In the genomic region with DNA sequence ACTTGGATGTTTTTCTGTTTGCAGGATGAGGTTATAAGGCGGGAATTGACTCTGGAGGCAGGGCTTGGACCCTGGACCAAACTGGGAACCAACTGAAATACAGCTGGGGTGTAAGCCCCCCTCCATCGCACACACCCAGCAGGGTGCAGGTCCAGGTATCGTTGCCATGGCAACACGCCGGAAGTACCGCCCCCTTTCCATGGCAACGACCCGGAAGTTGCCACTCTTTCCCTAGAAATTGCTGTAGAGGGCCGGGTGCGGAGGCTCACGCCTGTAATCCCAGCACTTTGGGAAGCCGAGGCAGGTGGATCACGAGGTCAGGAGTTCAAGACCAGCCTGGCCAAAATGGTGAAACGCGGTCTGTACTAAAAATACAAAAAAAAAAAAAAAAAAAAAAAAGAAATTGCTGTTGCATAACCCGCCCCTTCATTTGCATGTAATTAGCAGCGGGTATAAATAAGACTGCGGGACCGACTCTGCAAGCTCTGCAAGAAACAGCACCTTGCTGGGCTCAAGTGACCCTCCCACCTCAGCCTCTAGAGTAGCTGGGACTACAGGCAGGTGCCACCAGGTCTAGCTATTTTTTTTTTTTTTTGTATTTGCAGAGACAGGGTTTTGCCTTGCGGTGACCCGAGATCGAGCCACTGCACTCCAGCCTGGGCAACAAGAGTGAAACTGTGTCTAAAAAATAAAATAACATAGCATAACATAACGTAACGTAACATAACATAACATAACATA, we compare ENCODE assay signal across 18 cellular contexts.
DNase-seq lines count a peak whose midpoint lies in the region; ATAC-seq and TF ChIP-seq lines count a peak whose summit lies in the region.
"Had no signal": no experiment of that assay in that cellular context is flagged by ENCODE, and none has a peak within 500 bp of the region (broad histone marks: within the 10 kb centered on the region; RNA-seq: fewer than 3 reads in every experiment).

No MANE protein-coding gene starts in this region.

- no peaks in the 10 kb centered on the region for H3K36me3 ChIP-seq in trophoblast cell (ENCODE audit: control insufficient read depth in 1 of 2, insufficient read depth in 2 of 2, low read length in 2 of 2)
- no peaks in the 10 kb centered on the region for H3K36me3 ChIP-seq in CD8-positive, alpha-beta T cell (ENCODE audit: insufficient read depth, low read length)
- H3K36me3 ChIP-seq: HAP-1, left ventricle myocardium inferior, uterus had no signal

- no peak overlapping the region for H3K14ac ChIP-seq in trophoblast cell (ENCODE audit: low read length)

- H3K4me1 ChIP-seq in trophoblast cell (ENCODE audit: control insufficient read depth in 1 of 2, insufficient read depth in 2 of 2, low read length in 2 of 2): no peaks in the 10 kb centered on the region
- no peaks in the 10 kb centered on the region for H3K4me1 ChIP-seq in CD8-positive, alpha-beta T cell (ENCODE audit: insufficient read depth, low read length)
- H3K4me1 ChIP-seq: HAP-1, left ventricle myocardium inferior, uterus had no signal

- H2AK5ac ChIP-seq in trophoblast cell (ENCODE audit: low read length): no peak overlapping the region

- H3K27ac Mint-ChIP-seq in activated CD4-positive, alpha-beta T cell treated with anti-CD3 and anti-CD28 coated beads for 36 hours: no peak overlapping the region
- no peak overlapping the region for H3K27ac Mint-ChIP-seq in activated CD4-positive, alpha-beta T cell treated with anti-CD3 and anti-CD28 coated beads, Interleukin-2, amount 10 ng/mL, durations not matched to agents 24 days and 14 days
- H3K27ac Mint-ChIP-seq in activated T-helper 17 cell treated with anti-CD3 and anti-CD28 coated beads, Interleukin-2, amount 50 U/mL, for 72 hours: no peak overlapping the region
- no peak overlapping the region for H3K27ac Mint-ChIP-seq in CD8-positive, alpha-beta T cell
- H3K27ac Mint-ChIP-seq: activated CD8-positive, alpha-beta memory T cell treated with anti-CD3 and anti-CD28 coated beads, Interleukin-2, amount 10 ng/mL, durations not matched to agents 7 days and 5 days had no signal

- no peak overlapping the region for H3K4me3 Mint-ChIP-seq in activated CD4-positive, alpha-beta T cell treated with anti-CD3 and anti-CD28 coated beads for 36 hours
- no peak overlapping the region for H3K4me3 Mint-ChIP-seq in activated CD4-positive, alpha-beta T cell treated with anti-CD3 and anti-CD28 coated beads, Interleukin-2, amount 10 ng/mL, durations not matched to agents 24 days and 14 days
- H3K4me3 Mint-ChIP-seq in activated T-helper 17 cell treated with anti-CD3 and anti-CD28 coated beads, Interleukin-2, amount 50 U/mL, for 72 hours: no peak overlapping the region
- H3K4me3 Mint-ChIP-seq in CD8-positive, alpha-beta T cell: no peak overlapping the region
- H3K4me3 Mint-ChIP-seq: activated CD8-positive, alpha-beta memory T cell treated with anti-CD3 and anti-CD28 coated beads, Interleukin-2, amount 10 ng/mL, durations not matched to agents 7 days and 5 days had no signal

- no peak overlapping the region for H3K4me3 ChIP-seq in trophoblast cell (ENCODE audit: low read depth, low read length)
- no peak overlapping the region for H3K4me3 ChIP-seq in CD8-positive, alpha-beta T cell (ENCODE audit: low read depth, low read length)
- H3K4me3 ChIP-seq: HAP-1, left ventricle myocardium inferior, uterus had no signal

- H3K79me2 ChIP-seq in trophoblast cell (ENCODE audit: control insufficient read depth, insufficient read depth, low read length, poor library complexity): no peaks in the 10 kb centered on the region

- no peak overlapping the region for H3K4ac ChIP-seq in trophoblast cell (ENCODE audit: low read depth, low read length)

- H3K27me3 Mint-ChIP-seq in activated CD4-positive, alpha-beta T cell treated with anti-CD3 and anti-CD28 coated beads for 36 hours: peaks cover 4% of the 10 kb centered on the region
- peaks cover 4% of the 10 kb centered on the region for H3K27me3 Mint-ChIP-seq in activated CD4-positive, alpha-beta T cell treated with anti-CD3 and anti-CD28 coated beads, Interleukin-2, amount 10 ng/mL, durations not matched to agents 24 days and 14 days
- peaks cover 6% of the 10 kb centered on the region for H3K27me3 Mint-ChIP-seq in activated T-helper 17 cell treated with anti-CD3 and anti-CD28 coated beads, Interleukin-2, amount 50 U/mL, for 72 hours
- no peaks in the 10 kb centered on the region for H3K27me3 Mint-ChIP-seq in CD8-positive, alpha-beta T cell (ENCODE audit: low read depth)
- H3K27me3 Mint-ChIP-seq: activated CD8-positive, alpha-beta memory T cell treated with anti-CD3 and anti-CD28 coated beads, Interleukin-2, amount 10 ng/mL, durations not matched to agents 7 days and 5 days had no signal

- H2BK5ac ChIP-seq in trophoblast cell (ENCODE audit: low read depth, low read length, poor library complexity): no peak overlapping the region

- H4K91ac ChIP-seq in trophoblast cell (ENCODE audit: low read depth, low read length): no peak overlapping the region

- no CpG with 5 or more reads among the region's 24 CpGs for WGBS in trophoblast cell (ENCODE audit: extremely low coverage, insufficient coverage, insufficient read length)

- H2BK120ac ChIP-seq in trophoblast cell (ENCODE audit: insufficient read depth, low read length, poor library complexity): no peak overlapping the region

- no peak overlapping the region for H4K8ac ChIP-seq in trophoblast cell (ENCODE audit: low read depth, low read length)

- H2AFZ ChIP-seq in trophoblast cell (ENCODE audit: insufficient read depth, low read length, poor library complexity): no peak overlapping the region

- no peaks in the 10 kb centered on the region for H3K27me3 ChIP-seq in trophoblast cell (ENCODE audit: insufficient read depth, low read length)
- H3K27me3 ChIP-seq in CD8-positive, alpha-beta T cell (ENCODE audit: insufficient read depth, low read length): no peaks in the 10 kb centered on the region
- H3K27me3 ChIP-seq: uterus had no signal

- H3K18ac ChIP-seq in trophoblast cell (ENCODE audit: low read length): no peak overlapping the region

- H3K4me1 Mint-ChIP-seq in activated CD4-positive, alpha-beta T cell treated with anti-CD3 and anti-CD28 coated beads for 36 hours: peaks cover 5% of the 10 kb centered on the region
- H3K4me1 Mint-ChIP-seq in activated CD4-positive, alpha-beta T cell treated with anti-CD3 and anti-CD28 coated beads, Interleukin-2, amount 10 ng/mL, durations not matched to agents 24 days and 14 days: peaks cover 6% of the 10 kb centered on the region
- no peaks in the 10 kb centered on the region for H3K4me1 Mint-ChIP-seq in activated T-helper 17 cell treated with anti-CD3 and anti-CD28 coated beads, Interleukin-2, amount 50 U/mL, for 72 hours
- H3K4me1 Mint-ChIP-seq in CD8-positive, alpha-beta T cell (ENCODE audit: low read depth): peaks cover 7% of the 10 kb centered on the region
- H3K4me1 Mint-ChIP-seq: activated CD8-positive, alpha-beta memory T cell treated with anti-CD3 and anti-CD28 coated beads, Interleukin-2, amount 10 ng/mL, durations not matched to agents 7 days and 5 days had no signal

- CTCF ChIA-PET in activated CD4-positive, alpha-beta T cell treated with anti-CD3 and anti-CD28 coated beads for 36 hours (lab: Charles Lee): no interaction called here
- CTCF ChIA-PET in CD8-positive, alpha-beta T cell (lab: Charles Lee): no interaction called here

- H3K27ac ChIP-seq in trophoblast cell (ENCODE audit: low read depth, low read length): no peak overlapping the region
- no peak overlapping the region for H3K27ac ChIP-seq in CD8-positive, alpha-beta T cell (ENCODE audit: low read depth, low read length)
- H3K27ac ChIP-seq: left ventricle myocardium inferior, uterus had no signal

- H3K23ac ChIP-seq in trophoblast cell (ENCODE audit: low read length): no peak overlapping the region

- no peak overlapping the region for H4K12ac ChIP-seq in trophoblast cell (ENCODE audit: low read depth, low read length)

- intact Hi-C loops in activated CD4-positive, alpha-beta T cell treated with anti-CD3 and anti-CD28 coated beads for 36 hours (cut with DNase I, micrococcal nuclease): no loop called here
- intact Hi-C loops in activated CD4-positive, alpha-beta T cell treated with anti-CD3 and anti-CD28 coated beads, Interleukin-2, amount 10 ng/mL, durations not matched to agents 24 days and 14 days (cut with micrococcal nuclease): loop anchor here (5.0 to 10.0 kb wide), 4 partner anchors 61 to 506 kb away; no protein-coding TSS in a partner anchor
- intact Hi-C loops in CD8-positive, alpha-beta T cell (cut with DNase I, micrococcal nuclease): no loop called here

- peaks cover 2% of the 10 kb centered on the region for H3K36me3 Mint-ChIP-seq in activated CD4-positive, alpha-beta T cell treated with anti-CD3 and anti-CD28 coated beads for 36 hours (ENCODE audit: low read depth)
- H3K36me3 Mint-ChIP-seq in activated CD4-positive, alpha-beta T cell treated with anti-CD3 and anti-CD28 coated beads, Interleukin-2, amount 10 ng/mL, durations not matched to agents 24 days and 14 days (ENCODE audit: low read depth): no peaks in the 10 kb centered on the region
- peaks cover 4% of the 10 kb centered on the region for H3K36me3 Mint-ChIP-seq in activated T-helper 17 cell treated with anti-CD3 and anti-CD28 coated beads, Interleukin-2, amount 50 U/mL, for 72 hours (ENCODE audit: low read depth)
- H3K36me3 Mint-ChIP-seq in CD8-positive, alpha-beta T cell: no peaks in the 10 kb centered on the region
- H3K36me3 Mint-ChIP-seq: activated CD8-positive, alpha-beta memory T cell treated with anti-CD3 and anti-CD28 coated beads, Interleukin-2, amount 10 ng/mL, durations not matched to agents 7 days and 5 days had no signal

- H3K4me2 ChIP-seq in trophoblast cell (ENCODE audit: low read length): peak overlapping the region; percentile 18

- no peak overlapping the region for H3K9ac ChIP-seq in trophoblast cell (ENCODE audit: low read length)

- no peak for ATAC-seq in activated CD4-positive, alpha-beta T cell treated with anti-CD3 and anti-CD28 coated beads for 36 hours
- ATAC-seq in HG03354 (IDR thresholded peaks at IDR 0.05; ENCODE audit: poor library complexity, severe bottlenecking, unreplicated experiment) (peak; percentile 65), HG02981 (IDR thresholded peaks at IDR 0.05; ENCODE audit: unreplicated experiment) (no peak), GM19455 (IDR thresholded peaks at IDR 0.05; ENCODE audit: unreplicated experiment) (no peak)
- ATAC-seq in activated T-helper 17 cell treated with anti-CD3 and anti-CD28 coated beads, Interleukin-2, amount 50 U/mL, for 72 hours (replicated peaks): peak; percentile 24
- ATAC-seq in CD8-positive, alpha-beta T cell: no peak
- ATAC-seq: activated CD8-positive, alpha-beta memory T cell treated with anti-CD3 and anti-CD28 coated beads, Interleukin-2, amount 10 ng/mL, durations not matched to agents 7 days and 5 days had no signal

- peaks cover 2% of the 10 kb centered on the region for H3K9me3 ChIP-seq in trophoblast cell (ENCODE audit: insufficient read depth, low read depth, low read length)
- H3K9me3 ChIP-seq in CD8-positive, alpha-beta T cell (ENCODE audit: low read length): no peaks in the 10 kb centered on the region
- H3K9me3 ChIP-seq: HAP-1, uterus had no signal

- POLR2A ChIA-PET in activated CD4-positive, alpha-beta T cell treated with anti-CD3 and anti-CD28 coated beads for 36 hours (lab: Charles Lee): no interaction called here
- POLR2A ChIA-PET in CD8-positive, alpha-beta T cell (lab: Charles Lee): no interaction called here

- no peak overlapping the region for H2BK12ac ChIP-seq in trophoblast cell (ENCODE audit: low read length)

- TF ChIP-seq CTCF in CD8-positive, alpha-beta T cell (IDR thresholded peaks at IDR 0.05): no peak

- DNase-seq in activated CD4-positive, alpha-beta T cell treated with anti-CD3 and anti-CD28 coated beads for 36 hours: peak; percentile 8
- DNase-seq in activated CD4-positive, alpha-beta T cell treated with anti-CD3 and anti-CD28 coated beads, Interleukin-2, amount 10 ng/mL, durations not matched to agents 24 days and 14 days: no peak
- DNase-seq in trophoblast cell: no peak
- no peak for DNase-seq in CD8-positive, alpha-beta T cell
- DNase-seq: activated CD8-positive, alpha-beta memory T cell treated with anti-CD3 and anti-CD28 coated beads, Interleukin-2, amount 10 ng/mL, durations not matched to agents 7 days and 5 days; activated naive CD4-positive, alpha-beta T cell treated with Interleukin-2 at 50 U/mL for 16 hours; effector CD8-positive, alpha-beta T cell; IMR-90; left ventricle myocardium inferior; NCI-H446 treated with DMSO at 0.1 percent for 48 hours; small intestine; stimulated activated naive CD4-positive, alpha-beta T cell; uterus had no signal

- H3K9me3 Mint-ChIP-seq in activated CD4-positive, alpha-beta T cell treated with anti-CD3 and anti-CD28 coated beads for 36 hours (ENCODE audit: low read depth): peaks cover 11% of the 10 kb centered on the region
- peaks cover 18% of the 10 kb centered on the region for H3K9me3 Mint-ChIP-seq in activated CD4-positive, alpha-beta T cell treated with anti-CD3 and anti-CD28 coated beads, Interleukin-2, amount 10 ng/mL, durations not matched to agents 24 days and 14 days
- H3K9me3 Mint-ChIP-seq in activated T-helper 17 cell treated with anti-CD3 and anti-CD28 coated beads, Interleukin-2, amount 50 U/mL, for 72 hours: peaks cover 7% of the 10 kb centered on the region
- peaks cover 16% of the 10 kb centered on the region for H3K9me3 Mint-ChIP-seq in CD8-positive, alpha-beta T cell

- no peaks in the 10 kb centered on the region for H3K79me1 ChIP-seq in trophoblast cell (ENCODE audit: low read length)

Comparison
In these comparisons a context has a peak if more than half of its experiments do, and no peak if none do; other contexts are left out.
1. ATAC-seq: peak in HG03354 (single experiment) and activated T-helper 17 cell treated with anti-CD3 and anti-CD28 coated beads, Interleukin-2, amount 50 U/mL, for 72 hours (single experiment); none in activated CD4-positive, alpha-beta T cell treated with anti-CD3 and anti-CD28 coated beads for 36 hours (single experiment), HG02981 (single experiment), GM19455 (single experiment) and CD8-positive, alpha-beta T cell (single experiment).